ENCODE assay signal across 21 cellular contexts in the genomic region with DNA sequence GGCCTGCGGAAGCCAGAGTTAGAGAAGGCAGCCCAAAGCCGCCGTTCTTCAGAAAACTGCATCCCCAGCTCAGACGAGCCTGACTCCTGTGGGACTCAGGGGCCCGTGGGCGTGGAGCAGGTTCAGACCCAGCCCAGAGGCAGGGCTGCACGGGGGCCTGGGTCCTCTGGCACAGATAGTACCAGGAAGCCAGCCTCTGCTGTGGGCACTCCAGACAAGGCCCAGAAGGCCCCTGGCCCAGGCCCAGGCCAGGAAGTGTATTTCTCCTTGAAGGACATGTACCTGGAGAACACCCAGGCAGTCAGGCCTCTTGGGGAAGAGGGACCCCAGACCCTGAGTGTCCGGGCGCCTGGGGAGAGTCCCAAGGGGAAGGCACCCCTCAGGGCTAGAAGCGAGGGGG. TPM values are rescaled to one million over a fixed set of nuclear protein-coding genes. Genes with fewer than 3 reads are reported as not detected.
A peak's percentile ranks its signal among the peaks of the same experiment; 100 is the strongest.
DNase-seq lines count a peak whose midpoint lies in the region; ATAC-seq, FAIRE-seq and TF ChIP-seq lines count a peak whose summit lies in the region.
"Had no signal": no experiment of that assay in that cellular context is flagged by ENCODE, and none has a peak within 500 bp of the region (broad histone marks: within the 10 kb centered on the region; RNA-seq: fewer than 3 reads in every experiment).

No MANE protein-coding gene starts in this region.

- H3K9ac ChIP-seq in kidney (ENCODE audit: low read length in 2 of 2) = peak overlapping the region in 1 of 2 donors; percentile 78

- no peaks in the 10 kb centered on the region for H3K36me3 Mint-ChIP-seq in chondrocyte (ENCODE audit: low read depth)
- H3K36me3 Mint-ChIP-seq: activated naive CD4-positive, alpha-beta T cell treated with anti-CD3 and anti-CD28 coated beads, Interleukin-2, amount 50 U/mL, for 72 hours; naive thymus-derived CD8-positive, alpha-beta T cell had no signal

- no peak for TF ChIP-seq CTCF in chondrocyte (IDR thresholded peaks at IDR 0.05)
- no peak for TF ChIP-seq CTCF in kidney (IDR thresholded peaks at IDR 0.05; ENCODE audit: borderline replicate concordance, extremely low read depth, insufficient read depth)
- TF ChIP-seq CTCF in pancreas (IDR thresholded peaks at IDR 0.05) = no peak
- TF ChIP-seq CTCF in upper lobe of left lung (IDR thresholded peaks at IDR 0.05) = no peak

- FAIRE-seq in kidney (lab: Jason Lieb, UNC) = no peak
- FAIRE-seq in pancreas (lab: Jason Lieb, UNC) = no peak
- FAIRE-seq: endothelial cell of umbilical vein, keratinocyte had no signal

- intact Hi-C loops in kidney (cut with DNase I) = no loop called here
- intact Hi-C loops in pancreas (cut with DNase I) = no loop called here

- H3K27ac ChIP-seq in kidney (ENCODE audit: low read depth in 2 of 2, low read length in 2 of 2) (peak overlapping the region; percentile 97 to 98), pancreas (peak overlapping the region; percentile 91 to 99 (median 96)), upper lobe of left lung (peak overlapping the region; percentile 54 to 86 (median 68))
- H3K27ac ChIP-seq: C4-2B had no signal

- DNase-seq in chondrocyte (ENCODE audit: low spot score) (no peak), kidney (no peak), pancreas (peak in 4 of 6 donors; percentile 49 to 73 (median 60)), upper lobe of left lung (peak in 1 of 2 donors; percentile 57)
- DNase-seq in activated CD4-positive, alpha-beta T cell treated with anti-CD3 and anti-CD28 coated beads, Interleukin-2, amount 50 U/mL, for 4 hours = no peak
- DNase-seq: activated CD4-positive, CD25-positive, alpha-beta regulatory T cell treated with anti-CD3 and anti-CD28 coated beads, Interleukin-2, amount 50 U/mL, for 72 hours; cerebellar nuclear complex; DND-41; naive thymus-derived CD8-positive, alpha-beta T cell; NCI-H1048; retina; stimulated activated CD4-positive, alpha-beta T cell treated with anti-CD3 and anti-CD28 coated beads, Interleukin-4, amount 100 ng/mL, for 4 hours; T-helper 17 cell had no signal

- peaks cover 19 to 24% of the 10 kb centered on the region in 2 donors for H3K4me1 ChIP-seq in kidney (ENCODE audit: control insufficient read depth in 1 of 2, insufficient read depth in 1 of 2, low read depth in 1 of 2, low read length in 2 of 2)
- peaks cover 18 to 26% (median 25%) of the 10 kb centered on the region in 3 donors for H3K4me1 ChIP-seq in pancreas
- H3K4me1 ChIP-seq in upper lobe of left lung = peaks cover 14 to 22% (median 22%) of the 10 kb centered on the region in 4 donors

- H3K27me3 ChIP-seq in pancreas (no peaks in the 10 kb centered on the region), upper lobe of left lung (no peaks in the 10 kb centered on the region)

- WGBS in pancreas, 2 donors = 75 to 83% methylated on average over 10 of the region's 10 CpGs
- 90 to 97% methylated on average over 9 to 10 of the region's 10 CpGs for WGBS in upper lobe of left lung, 2 donors

- no peaks in the 10 kb centered on the region for H3K27me3 Mint-ChIP-seq in chondrocyte (ENCODE audit: low read depth)

- peaks cover 32% of the 10 kb centered on the region for H3K4me1 Mint-ChIP-seq in chondrocyte (ENCODE audit: low read depth)
- H3K4me1 Mint-ChIP-seq: naive thymus-derived CD8-positive, alpha-beta T cell had no signal

- H3K36me3 ChIP-seq in kidney (ENCODE audit: control insufficient read depth in 1 of 2, insufficient read depth in 2 of 2, low read length in 2 of 2) (no peaks in the 10 kb centered on the region), pancreas (no peaks in the 10 kb centered on the region), upper lobe of left lung (peaks cover 0 to 8% (median 0%) of the 10 kb centered on the region in 4 donors)
- H3K36me3 ChIP-seq: HAP-1 had no signal

- TF ChIP-seq POLR2A in upper lobe of left lung (IDR thresholded peaks at IDR 0.05) = no peak

- TF ChIP-seq EP300 in upper lobe of left lung (IDR thresholded peaks at IDR 0.05) = no peak

- ATAC-seq in pancreas = peak; percentile 16 to 49 (median 38)
- peak in 1 of 2 donors; percentile 5 for ATAC-seq in upper lobe of left lung (ENCODE audit: low FRiP score in 2 of 2)
- ATAC-seq in HG03139 (IDR thresholded peaks at IDR 0.05; ENCODE audit: unreplicated experiment) = no peak
- ATAC-seq in GM18907 (IDR thresholded peaks at IDR 0.05; ENCODE audit: unreplicated experiment) = no peak
- ATAC-seq: naive thymus-derived CD8-positive, alpha-beta T cell; T-helper 17 cell had no signal

- H3K27ac Mint-ChIP-seq in chondrocyte (ENCODE audit: unreplicated experiment) = peak overlapping the region; percentile 92
- H3K27ac Mint-ChIP-seq: naive thymus-derived CD8-positive, alpha-beta T cell; T-helper 17 cell had no signal

- H3K9me3 ChIP-seq in kidney (ENCODE audit: control insufficient read depth in 1 of 2, low read length in 2 of 2) (no peaks in the 10 kb centered on the region), pancreas (no peaks in the 10 kb centered on the region), upper lobe of left lung (no peaks in the 10 kb centered on the region)
- H3K9me3 ChIP-seq: HAP-1 had no signal

- H3K9me3 Mint-ChIP-seq in chondrocyte (ENCODE audit: low read depth) = no peaks in the 10 kb centered on the region
- H3K9me3 Mint-ChIP-seq: activated naive CD4-positive, alpha-beta T cell treated with anti-CD3 and anti-CD28 coated beads, Interleukin-2, amount 50 U/mL, for 72 hours; naive thymus-derived CD8-positive, alpha-beta T cell had no signal

- H3K4me3 ChIP-seq in kidney (ENCODE audit: low read length in 2 of 2) = no peak overlapping the region
- H3K4me3 ChIP-seq in pancreas = no peak overlapping the region
- H3K4me3 ChIP-seq in upper lobe of left lung = no peak overlapping the region
- H3K4me3 ChIP-seq: HAP-1 had no signal

- H3K4me3 Mint-ChIP-seq in chondrocyte (ENCODE audit: unreplicated experiment) = no peak overlapping the region
- H3K4me3 Mint-ChIP-seq: naive thymus-derived CD8-positive, alpha-beta T cell; T-helper 17 cell had no signal

RNA-seq across cellular contexts. Expression of a gene that starts 23.1 kb away (rescaled TPM):
- total RNA-seq in chondrocyte = 0.56 to 6.4 TPM (median 4.2 TPM) in 3 replicates
- total RNA-seq in kidney = 20.2 TPM
- polyA plus RNA-seq in kidney (ENCODE audit: insufficient read depth, low read depth, low replicate concordance) = 3.1 TPM
- 10 to 100 TPM in 3 of 6 donors, 1 to 10 TPM in 3; 3.2 to 23.7 (median 8.1) TPM for total RNA-seq in pancreas
- 10 to 100 TPM in 1 of 2 donors, 1 to 10 TPM in 1; 8.1 to 13.0 TPM for polyA plus RNA-seq in pancreas
- total RNA-seq in upper lobe of left lung = 10 to 100 TPM in 5 of 6 donors, 1 to 10 TPM in 1; 7.9 to 36.4 (median 13.0) TPM

RNA-seq across cellular contexts. Expression of a gene that starts 44.2 kb away (rescaled TPM):
- not detected in 3 replicates for total RNA-seq in chondrocyte
- total RNA-seq in kidney = 12.8 TPM
- polyA plus RNA-seq in kidney (ENCODE audit: insufficient read depth, low read depth, low replicate concordance) = 51.2 TPM
- total RNA-seq in pancreas = under 1 TPM in 3 of 6 donors, not detected in 3; 0.08 to 0.21 (median 0.19) TPM
- polyA plus RNA-seq in pancreas = under 1 TPM; 0.02 to 0.11 TPM
- not detected for total RNA-seq in upper lobe of left lung
- total RNA-seq: endothelial cell of umbilical vein; IMR-90; naive thymus-derived CD8-positive, alpha-beta T cell; T-helper 17 cell had no signal
- polyA plus RNA-seq: endothelial cell of umbilical vein; IMR-90; keratinocyte; naive thymus-derived CD8-positive, alpha-beta T cell had no signal

Comparison
In these comparisons a context has a peak if more than half of its experiments do, and no peak if none do; other contexts are left out.
1. DNase-seq: peak in pancreas (4 of 6); none in chondrocyte (single experiment), kidney (single experiment) and activated CD4-positive, alpha-beta T cell treated with anti-CD3 and anti-CD28 coated beads, Interleukin-2, amount 50 U/mL, for 4 hours (0 of 2).
2. ATAC-seq: peak in pancreas (4 of 4); none in HG03139 (single experiment) and GM18907 (single experiment).
3. RNA of a gene that starts 44.2 kb away (total RNA-seq): 12.8 TPM in kidney (single experiment); 0.08 to 0.21 TPM in pancreas, not detected in chondrocyte and not detected in upper lobe of left lung; every median in the first group is over 10 times any median in the second.
4. Peak in every context shown above with its lines, with median percentiles within 50 percentile points of each other: H3K27ac ChIP-seq.